ENCODE assay signal across 23 cellular contexts in the genomic region with DNA sequence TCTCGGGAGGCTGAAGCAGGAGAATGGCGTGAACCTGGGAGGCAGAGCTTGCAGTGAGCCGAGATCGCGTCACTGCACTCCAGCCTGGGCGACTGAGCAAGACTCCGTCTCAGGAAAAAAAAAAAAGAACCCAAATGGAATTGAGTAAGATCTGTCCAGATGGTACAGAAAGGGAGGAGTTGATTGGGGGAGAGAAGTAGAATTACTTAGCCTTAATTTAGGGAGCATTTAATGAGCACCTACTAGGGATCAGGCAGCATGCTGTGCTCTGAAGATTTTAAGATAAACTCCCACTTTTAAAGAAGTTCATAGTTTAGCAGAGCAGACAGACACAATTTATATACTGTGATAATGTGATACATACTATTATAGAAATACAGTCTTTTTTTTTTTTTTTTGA. TPM values are rescaled to one million over a fixed set of nuclear protein-coding genes. Genes with fewer than 3 reads are reported as not detected.
"Had no signal": no experiment of that assay in that cellular context is flagged by ENCODE, and none has a peak within 500 bp of the region (broad histone marks: within the 10 kb centered on the region; RNA-seq: fewer than 3 reads in every experiment).

No MANE protein-coding gene starts in this region.

- DNase-seq: activated CD8-positive, alpha-beta memory T cell treated with anti-CD3 and anti-CD28 coated beads, Interleukin-2, amount 10 ng/mL, durations not matched to agents 7 days and 5 days; activated CD8-positive, alpha-beta T cell treated with anti-CD3 and anti-CD28 coated beads, Interleukin-2, amount 10 ng/mL, durations not matched to agents 7 days and 5 days; activated effector memory CD4-positive, alpha-beta T cell treated with Interleukin-2 at 50 U/mL for 16 hours; activated naive CD4-positive, alpha-beta T cell treated with Interleukin-2 at 50 U/mL for 16 hours; amniotic stem cell; caudate nucleus; kidney glomerular epithelial cell; lower lobe of right lung; mesenchymal stem cell; naive thymus-derived CD8-positive, alpha-beta T cell; stimulated activated CD4-positive, alpha-beta T cell treated with anti-CD3 and anti-CD28 coated beads, Interleukin-1b, Interleukin-23, amount 100 ng/mL, for 48 hours; stimulated activated CD4-positive, alpha-beta T cell treated with anti-CD3 and anti-CD28 coated beads, Interleukin-4, amount 100 ng/mL, for 4 hours; stimulated activated CD8-positive, alpha-beta memory T cell treated with anti-CD3 and anti-CD28 coated beads, Interleukin-4, amount 100 ng/mL, for 48 hours; stimulated activated naive CD8-positive, alpha-beta T cell treated with anti-CD3 and anti-CD28 coated beads, Interleukin-15, amount 100 ng/mL, for 72 hours; substantia nigra; T-helper 2 cell; upper lobe of left lung had no signal

- H3K4me3 Mint-ChIP-seq: activated CD8-positive, alpha-beta memory T cell treated with anti-CD3 and anti-CD28 coated beads, Interleukin-2, amount 10 ng/mL, durations not matched to agents 7 days and 5 days; activated CD8-positive, alpha-beta T cell treated with anti-CD3 and anti-CD28 coated beads, Interleukin-2, amount 10 ng/mL, durations not matched to agents 7 days and 5 days; naive thymus-derived CD8-positive, alpha-beta T cell; neural progenitor cell; stimulated activated memory B cell treated with anti-CD40 and anti-IgM and Interleukin-4, amounts not matched to agents 10 μg/mL and 1 μg/mL and 100 μg/mL, for 72 hours; stimulated activated naive CD8-positive, alpha-beta T cell treated with anti-CD3 and anti-CD28 coated beads, Interleukin-15, amount 100 ng/mL, for 72 hours had no signal

- H3K27me3 Mint-ChIP-seq: activated CD8-positive, alpha-beta memory T cell treated with anti-CD3 and anti-CD28 coated beads, Interleukin-2, amount 10 ng/mL, durations not matched to agents 7 days and 5 days; naive thymus-derived CD8-positive, alpha-beta T cell; stimulated activated memory B cell treated with anti-CD40 and anti-IgM and Interleukin-4, amounts not matched to agents 10 μg/mL and 1 μg/mL and 100 μg/mL, for 72 hours; stimulated activated naive CD8-positive, alpha-beta T cell treated with anti-CD3 and anti-CD28 coated beads, Interleukin-15, amount 100 ng/mL, for 72 hours had no signal

- H3K9me3 Mint-ChIP-seq: naive thymus-derived CD8-positive, alpha-beta T cell; neural progenitor cell; stimulated activated memory B cell treated with anti-CD40 and anti-IgM and Interleukin-4, amounts not matched to agents 10 μg/mL and 1 μg/mL and 100 μg/mL, for 72 hours; stimulated activated naive CD8-positive, alpha-beta T cell treated with anti-CD3 and anti-CD28 coated beads, Interleukin-15, amount 100 ng/mL, for 72 hours had no signal

- H3K4me3 ChIP-seq: lower lobe of right lung, neural progenitor cell, right atrium auricular region, smooth muscle cell, upper lobe of left lung had no signal

- H3K27me3 ChIP-seq: neural progenitor cell, right atrium auricular region, upper lobe of left lung had no signal

- ATAC-seq: activated CD8-positive, alpha-beta memory T cell treated with anti-CD3 and anti-CD28 coated beads, Interleukin-2, amount 10 ng/mL, durations not matched to agents 7 days and 5 days; activated CD8-positive, alpha-beta T cell treated with anti-CD3 and anti-CD28 coated beads, Interleukin-2, amount 10 ng/mL, durations not matched to agents 7 days and 5 days; left lobe of liver; naive thymus-derived CD8-positive, alpha-beta T cell; stimulated activated memory B cell treated with anti-CD40 and anti-IgM and Interleukin-4, amounts not matched to agents 10 μg/mL and 1 μg/mL and 100 μg/mL, for 72 hours; stimulated activated naive CD8-positive, alpha-beta T cell treated with anti-CD3 and anti-CD28 coated beads, Interleukin-15, amount 100 ng/mL, for 72 hours had no signal

- H3K27ac Mint-ChIP-seq: activated CD8-positive, alpha-beta memory T cell treated with anti-CD3 and anti-CD28 coated beads, Interleukin-2, amount 10 ng/mL, durations not matched to agents 7 days and 5 days; activated CD8-positive, alpha-beta T cell treated with anti-CD3 and anti-CD28 coated beads, Interleukin-2, amount 10 ng/mL, durations not matched to agents 7 days and 5 days; stimulated activated memory B cell treated with anti-CD40 and anti-IgM and Interleukin-4, amounts not matched to agents 10 μg/mL and 1 μg/mL and 100 μg/mL, for 72 hours had no signal

- H3K36me3 ChIP-seq: neural progenitor cell had no signal

- H3K27ac ChIP-seq: lower lobe of right lung, neural progenitor cell, right atrium auricular region had no signal

- H3K9me3 ChIP-seq: lower lobe of right lung, right atrium auricular region, upper lobe of left lung had no signal

RNA-seq across cellular contexts. Expression of a gene that starts 12.6 kb away (rescaled TPM):
- total RNA-seq: frontal cortex; naive thymus-derived CD8-positive, alpha-beta T cell had no signal
